ENCODE assay signal across 28 cellular contexts in genomic region chr22:35318346-35319215, GRCh38.
"Had no signal": no experiment of that assay in that cellular context is flagged by ENCODE, and none has a peak within 500 bp of the region (broad histone marks: within the 10 kb centered on the region; RNA-seq: fewer than 3 reads in every experiment).

No MANE protein-coding gene starts in this region.

- H3K27me3 ChIP-seq: brain microvascular endothelial cell, heart left ventricle, pancreas, testis, transverse colon, uterus had no signal

- H3K4me3 ChIP-seq: heart left ventricle, lung, mucosa of descending colon, pancreas, testis, transverse colon, uterus had no signal

- H3K9me3 ChIP-seq: heart left ventricle, mucosa of descending colon, pancreas, testis, transverse colon, uterus had no signal

- ATAC-seq: activated CD4-positive, alpha-beta T cell treated with anti-CD3 and anti-CD28 coated beads for 36 hours; activated CD8-positive, alpha-beta memory T cell treated with anti-CD3 and anti-CD28 coated beads, Interleukin-2, amount 10 ng/mL, durations not matched to agents 7 days and 5 days; activated CD8-positive, alpha-beta T cell treated with anti-CD3 and anti-CD28 coated beads, Interleukin-2, amount 10 ng/mL, durations not matched to agents 7 days and 5 days; activated T-cell treated with anti-CD3 and anti-CD28 coated beads, Interleukin-2, amount 50 U/mL, for 72 hours; effector memory CD8-positive, alpha-beta T cell; esophagus mucosa; heart left ventricle; mucosa of descending colon; natural killer cell treated with Interleukin-12 subunit alpha and Interleukin-12 subunit beta and Interleukin-15 and Interleukin-18, amount 100 ng/mL, for 72 hours; pancreas; right cardiac atrium; stimulated activated naive CD8-positive, alpha-beta T cell treated with anti-CD3 and anti-CD28 coated beads, Interleukin-15, Interleukin-2, amounts not matched to agents 100 U/mL and 50 U/mL, for 24 hours had no signal

- H3K27ac ChIP-seq: brain microvascular endothelial cell, heart left ventricle, pancreas, testis, transverse colon, uterus had no signal

- H3K4me1 ChIP-seq: testis had no signal

- DNase-seq: activated B cell treated with CpG ODN at 0.5 μM for 24 hours; activated CD4-positive, alpha-beta T cell treated with anti-CD3 and anti-CD28 coated beads for 36 hours; activated CD8-positive, alpha-beta memory T cell treated with anti-CD3 and anti-CD28 coated beads, Interleukin-2, amount 10 ng/mL, durations not matched to agents 7 days and 5 days; activated CD8-positive, alpha-beta T cell treated with anti-CD3 and anti-CD28 coated beads, Interleukin-2, amount 10 ng/mL, durations not matched to agents 7 days and 5 days; activated naive CD4-positive, alpha-beta T cell; activated naive CD8-positive, alpha-beta T cell treated with anti-CD3 and anti-CD28 coated beads for 36 hours; activated T-cell treated with anti-CD3 and anti-CD28 coated beads for 4 hours; activated T-cell treated with anti-CD3 and anti-CD28 coated beads, Interleukin-2, amount 50 U/mL, for 72 hours; brain microvascular endothelial cell; caudate nucleus; cortex of kidney; effector memory CD8-positive, alpha-beta T cell; foreskin fibroblast; hypothalamus; mesendoderm; stimulated activated CD4-positive, alpha-beta T cell treated with anti-CD3 and anti-CD28 coated beads, Interleukin-2, amount 100 ng/mL, for 48 hours; stimulated activated naive CD8-positive, alpha-beta T cell treated with anti-CD3 and anti-CD28 coated beads, Interleukin-15, Interleukin-2, amounts not matched to agents 100 U/mL and 50 U/mL, for 24 hours; T-helper 2 cell; testis; transverse colon; uterus had no signal

- H3K36me3 ChIP-seq: uterus had no signal
